In the genomic region with DNA sequence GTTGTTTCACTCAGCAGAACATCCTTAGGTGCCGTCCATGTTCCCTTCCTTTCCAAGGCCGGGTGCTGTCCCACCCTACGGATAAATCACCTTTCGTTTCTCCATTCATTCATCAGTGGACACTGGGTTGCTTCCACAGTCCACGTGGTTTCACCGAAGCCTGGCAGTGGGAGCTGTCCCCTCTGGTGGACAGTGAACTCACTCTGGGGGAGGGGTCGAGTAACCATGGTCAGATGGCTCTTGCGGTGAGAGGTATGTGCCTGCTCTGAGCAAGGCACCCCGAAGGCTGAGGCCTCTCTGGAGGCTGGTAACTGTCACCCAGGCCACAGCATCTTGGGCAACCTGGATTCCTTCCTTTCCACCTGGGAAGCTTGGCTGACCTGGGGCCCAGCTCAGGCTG, we compare ENCODE assay signal across 19 cellular contexts.
"Had no signal": no experiment of that assay in that cellular context is flagged by ENCODE, and none has a peak within 500 bp of the region (broad histone marks: within the 10 kb centered on the region; RNA-seq: fewer than 3 reads in every experiment).

No MANE protein-coding gene starts in this region.

- H3K4me3 ChIP-seq: coronary artery, esophagus muscularis mucosa, gastroesophageal sphincter, lung, transverse colon had no signal

- H3K27ac Mint-ChIP-seq: activated naive CD4-positive, alpha-beta T cell treated with anti-CD3 and anti-CD28 coated beads, Interleukin-2, amount 50 U/mL, for 72 hours; stimulated activated naive B cell treated with anti-CD40 and anti-IgM and Interleukin-4, amounts not matched to agents 10 μg/mL and 1 μg/mL and 100 μg/mL, for 72 hours had no signal

- H3K27me3 ChIP-seq: esophagus muscularis mucosa, gastroesophageal sphincter, transverse colon had no signal

- H3K9me3 ChIP-seq: esophagus muscularis mucosa, gastroesophageal sphincter, transverse colon had no signal

- H3K36me3 ChIP-seq: esophagus muscularis mucosa, gastroesophageal sphincter, transverse colon, WERI-Rb-1 had no signal

- DNase-seq: activated CD4-positive, alpha-beta T cell treated with anti-CD3 and anti-CD28 coated beads, Interleukin-2, amount 50 U/mL, for 48 hours; activated effector memory CD4-positive, alpha-beta T cell treated with Interleukin-2 at 50 U/mL for 16 hours; activated T-cell treated with anti-CD3 and anti-CD28 coated beads, Interleukin-2, amount 50 U/mL, for 1 hour; amniotic stem cell; left colon; midbrain; stimulated activated CD4-positive, alpha-beta T cell treated with anti-CD3 and anti-CD28 coated beads, Interleukin-12 subunit alpha, Interleukin-12 subunit beta, amount 100 ng/mL, for 4 hours; stimulated activated naive B cell treated with anti-CD40 and anti-IgM and Interleukin-4, amounts not matched to agents 10 μg/mL and 1 μg/mL and 100 μg/mL, for 72 hours; transverse colon; WERI-Rb-1 had no signal

- H3K4me1 ChIP-seq: parathyroid adenoma, transverse colon had no signal

- H3K9ac ChIP-seq: parathyroid adenoma had no signal

- H3K9me3 Mint-ChIP-seq: activated naive CD4-positive, alpha-beta T cell treated with anti-CD3 and anti-CD28 coated beads, Interleukin-2, amount 50 U/mL, for 72 hours; central memory CD8-positive, alpha-beta T cell; neural crest cell had no signal

- H3K27ac ChIP-seq: coronary artery, parathyroid adenoma, WERI-Rb-1 had no signal

- H3K4me3 Mint-ChIP-seq: brain; central memory CD8-positive, alpha-beta T cell; neural crest cell; stimulated activated naive B cell treated with anti-CD40 and anti-IgM and Interleukin-4, amounts not matched to agents 10 μg/mL and 1 μg/mL and 100 μg/mL, for 72 hours had no signal

- H3K36me3 Mint-ChIP-seq: activated naive CD4-positive, alpha-beta T cell treated with anti-CD3 and anti-CD28 coated beads, Interleukin-2, amount 50 U/mL, for 72 hours; brain; stimulated activated naive B cell treated with anti-CD40 and anti-IgM and Interleukin-4, amounts not matched to agents 10 μg/mL and 1 μg/mL and 100 μg/mL, for 72 hours had no signal

- H2AFZ ChIP-seq: parathyroid adenoma had no signal

- H3K27me3 Mint-ChIP-seq: brain had no signal

- ATAC-seq: activated naive CD4-positive, alpha-beta T cell treated with anti-CD3 and anti-CD28 coated beads, Interleukin-2, amount 50 U/mL, for 72 hours; gastroesophageal sphincter; left colon; stimulated activated naive B cell treated with anti-CD40 and anti-IgM and Interleukin-4, amounts not matched to agents 10 μg/mL and 1 μg/mL and 100 μg/mL, for 72 hours had no signal

- H3K4me1 Mint-ChIP-seq: stimulated activated naive B cell treated with anti-CD40 and anti-IgM and Interleukin-4, amounts not matched to agents 10 μg/mL and 1 μg/mL and 100 μg/mL, for 72 hours had no signal

- H3K79me2 ChIP-seq: parathyroid adenoma had no signal
